In genomic region chr3:8492744-8493511, GRCh38 we compare ENCODE assay signal across 17 cellular contexts. TPM values are rescaled to one million over a fixed set of nuclear protein-coding genes. Genes with fewer than 3 reads are reported as not detected.
DNase-seq lines count a peak whose midpoint lies in the region; ATAC-seq and TF ChIP-seq lines count a peak whose summit lies in the region.
"Had no signal": no experiment of that assay in that cellular context is flagged by ENCODE, and none has a peak within 500 bp of the region (broad histone marks: within the 10 kb centered on the region; RNA-seq: fewer than 3 reads in every experiment).

No MANE protein-coding gene starts in this region.

- H3K9ac ChIP-seq in GM23248: peak overlapping the region; percentile 35; the same call in 1 of the 2 replicates
- H3K9ac ChIP-seq: neural progenitor cell had no signal

- H3K36me3 Mint-ChIP-seq in dendritic cell treated with granulocyte-macrophage colony-stimulating factor and Interleukin-4, amounts not matched to agents 40 ng/mL and 50 ng/mL, for 4 days (ENCODE audit: low read depth): no peaks in the 10 kb centered on the region

- H2AFZ ChIP-seq in GM23248 (no peak overlapping the region), PC-9 (0 out of 2 replicates have a peak overlapping the region, but pooled peaks have one; percentile 11)
- H2AFZ ChIP-seq: neural progenitor cell had no signal

- H3K9me2 ChIP-seq in GM23248 (ENCODE audit: insufficient read depth) (no peaks in the 10 kb centered on the region), PC-9 (ENCODE audit: insufficient read depth) (no peaks in the 10 kb centered on the region)

- H3K79me2 ChIP-seq in GM23248 (ENCODE audit: insufficient read depth) (no peaks in the 10 kb centered on the region), PC-9 (ENCODE audit: low read depth) (no peaks in the 10 kb centered on the region)

- no peaks in the 10 kb centered on the region for H3K27me3 ChIP-seq in GM23248 (replicated peaks; ENCODE audit: insufficient read depth)
- no peaks in the 10 kb centered on the region for H3K27me3 ChIP-seq in PC-9 (ENCODE audit: insufficient read depth, low read depth)
- H3K27me3 ChIP-seq: BE2C had no signal

- peak overlapping the region; percentile 40 for H3K27ac Mint-ChIP-seq in dendritic cell treated with granulocyte-macrophage colony-stimulating factor and Interleukin-4, amounts not matched to agents 40 ng/mL and 50 ng/mL, for 4 days
- H3K27ac Mint-ChIP-seq: activated naive CD8-positive, alpha-beta T cell treated with anti-CD3 and anti-CD28 coated beads, Interleukin-2, amount 50 U/mL, for 24 hours; activated T-helper 1 cell treated with anti-CD3 and anti-CD28 coated beads, Interleukin-12 subunit alpha, Interleukin-12 subunit beta, Interleukin-2, Interleukin-4 antibody, amounts not matched to agents 30 ng/mL and 10 ng/mL and 1 ng/mL, durations not matched to agents 14 hours and 24 hours and 36 hours; mesothelial cell of epicardium; T-helper 1 cell treated with Interleukin-12 subunit alpha and Interleukin-12 subunit beta and Interleukin-4 antibody, amounts not matched to agents 30 μg/mL and 1 μg/mL, for 36 hours had no signal

- in situ Hi-C loops in GM23248 (cut with MboI): no loop called here

- H3K4me1 Mint-ChIP-seq in dendritic cell treated with granulocyte-macrophage colony-stimulating factor and Interleukin-4, amounts not matched to agents 40 ng/mL and 50 ng/mL, for 4 days (ENCODE audit: low read depth): peaks cover 34% of the 10 kb centered on the region
- H3K4me1 Mint-ChIP-seq: activated naive CD8-positive, alpha-beta T cell treated with anti-CD3 and anti-CD28 coated beads, Interleukin-2, amount 50 U/mL, for 24 hours had no signal

- H3K4me2 ChIP-seq in GM23248 (ENCODE audit: unreplicated experiment): peak overlapping the region; percentile 26
- peak overlapping the region; percentile 52 for H3K4me2 ChIP-seq in PC-9
- H3K4me2 ChIP-seq: neural progenitor cell had no signal

- no peak for TF ChIP-seq CTCF in PC-9 (conservative IDR thresholded peaks at IDR 0.05)

- intact Hi-C loops in PC-9 (cut with micrococcal nuclease; ENCODE audit: unreplicated experiment): no loop called here
- intact Hi-C loops in dendritic cell treated with granulocyte-macrophage colony-stimulating factor and Interleukin-4, amounts not matched to agents 40 ng/mL and 50 ng/mL, for 4 days (cut with micrococcal nuclease): no loop called here

- no peaks in the 10 kb centered on the region for H3K27me3 Mint-ChIP-seq in dendritic cell treated with granulocyte-macrophage colony-stimulating factor and Interleukin-4, amounts not matched to agents 40 ng/mL and 50 ng/mL, for 4 days

- no peak for ATAC-seq in GM21390 (IDR thresholded peaks at IDR 0.05; ENCODE audit: unreplicated experiment)
- ATAC-seq: activated naive CD8-positive, alpha-beta T cell treated with anti-CD3 and anti-CD28 coated beads, Interleukin-2, amount 50 U/mL, for 24 hours had no signal

- H4K20me1 ChIP-seq in GM23248 (ENCODE audit: insufficient read depth) (no peaks in the 10 kb centered on the region), PC-9 (ENCODE audit: insufficient read depth) (no peaks in the 10 kb centered on the region)

- H3F3A ChIP-seq in GM23248 (ENCODE audit: insufficient read depth) (peaks cover 35% of the 10 kb centered on the region), PC-9 (ENCODE audit: insufficient read depth, low read depth) (no peaks in the 10 kb centered on the region; the same call in 1 of the 2 replicates)

- H3K9me3 ChIP-seq in GM23248 (ENCODE audit: low read depth): no peaks in the 10 kb centered on the region
- no peaks in the 10 kb centered on the region for H3K9me3 ChIP-seq in PC-9 (ENCODE audit: insufficient read depth, low read depth)
- H3K9me3 ChIP-seq: BE2C had no signal

- H3K4me3 Mint-ChIP-seq in dendritic cell treated with granulocyte-macrophage colony-stimulating factor and Interleukin-4, amounts not matched to agents 40 ng/mL and 50 ng/mL, for 4 days: no peak overlapping the region
- H3K4me3 Mint-ChIP-seq: activated naive CD8-positive, alpha-beta T cell treated with anti-CD3 and anti-CD28 coated beads, Interleukin-2, amount 50 U/mL, for 24 hours; activated T-helper 1 cell treated with anti-CD3 and anti-CD28 coated beads, Interleukin-12 subunit alpha, Interleukin-12 subunit beta, Interleukin-2, Interleukin-4 antibody, amounts not matched to agents 30 ng/mL and 10 ng/mL and 1 ng/mL, durations not matched to agents 14 hours and 24 hours and 36 hours; mesothelial cell of epicardium; neural progenitor cell; T-helper 1 cell treated with Interleukin-12 subunit alpha and Interleukin-12 subunit beta and Interleukin-4 antibody, amounts not matched to agents 30 μg/mL and 1 μg/mL, for 36 hours had no signal

- H3K4me3 ChIP-seq in GM23248 (no peak overlapping the region), PC-9 (no peak overlapping the region)
- H3K4me3 ChIP-seq: neural progenitor cell had no signal

- peak overlapping the region; percentile 24; the same call in 1 of the 2 replicates for H3K27ac ChIP-seq in GM23248
- H3K27ac ChIP-seq in PC-9: peak overlapping the region; percentile 64
- H3K27ac ChIP-seq: neural progenitor cell had no signal

- TSS peak; percentile 38 for BruUV-seq in PC-9 (replicated peaks; lab: Mats Ljungman, UMichigan)

- H3K9me3 Mint-ChIP-seq in dendritic cell treated with granulocyte-macrophage colony-stimulating factor and Interleukin-4, amounts not matched to agents 40 ng/mL and 50 ng/mL, for 4 days: no peaks in the 10 kb centered on the region
- H3K9me3 Mint-ChIP-seq: activated naive CD8-positive, alpha-beta T cell treated with anti-CD3 and anti-CD28 coated beads, Interleukin-2, amount 50 U/mL, for 24 hours; activated T-helper 1 cell treated with anti-CD3 and anti-CD28 coated beads, Interleukin-12 subunit alpha, Interleukin-12 subunit beta, Interleukin-2, Interleukin-4 antibody, amounts not matched to agents 30 ng/mL and 10 ng/mL and 1 ng/mL, durations not matched to agents 14 hours and 24 hours and 36 hours; mesothelial cell of epicardium; neural progenitor cell; T-helper 1 cell treated with Interleukin-12 subunit alpha and Interleukin-12 subunit beta and Interleukin-4 antibody, amounts not matched to agents 30 μg/mL and 1 μg/mL, for 36 hours had no signal

- CTCF ChIA-PET in PC-9 (lab: Charles Lee): no interaction called here

- WGBS in GM23248 (ENCODE audit: low coverage in 1 of 2, low lambda C conversion rate in 2 of 2, missing lambda C conversion rate in 2 of 2), 2 experiments: 65 to 69% methylated on average over 7 of the region's 7 CpGs

- peaks cover 49% of the 10 kb centered on the region for H3K4me1 ChIP-seq in GM23248 (ENCODE audit: insufficient read depth)
- peaks cover 29% of the 10 kb centered on the region for H3K4me1 ChIP-seq in PC-9 (replicated peaks; ENCODE audit: insufficient read depth)

- POLR2A ChIA-PET in PC-9 (lab: Charles Lee; ENCODE audit: unreplicated experiment): interaction anchor here (0.7 kb wide), 1 partner anchor 1257 kb away, joined by 8 read pairs; the partner anchor contains the start of gene OGG1

- H3K36me3 ChIP-seq in GM23248 (ENCODE audit: low read depth) (no peaks in the 10 kb centered on the region), PC-9 (ENCODE audit: low read depth) (no peaks in the 10 kb centered on the region)
- H3K36me3 ChIP-seq: BE2C, neural progenitor cell had no signal

- DNase-seq in GM23248 (peak; percentile 74), PC-9 (peak in 1 of 2 experiments; percentile 69), renal cortical epithelial cell (ENCODE audit: low read depth) (peak; percentile 55), SKM-1 (lab: John Stamatoyannopoulos, UW; ENCODE audit: unreplicated experiment) (no peak), NCI-H1694 treated with DMSO at 0.1 percent for 48 hours (lab: John Stamatoyannopoulos, UW) (no peak), DMS79 (lab: John Stamatoyannopoulos, UW) (no peak)
- DNase-seq: activated naive CD8-positive, alpha-beta T cell treated with anti-CD3 and anti-CD28 coated beads, Interleukin-2, amount 50 U/mL, for 24 hours; BE2C; DMS 273 treated with DMSO at 0.1 percent for 48 hours; NCI-H1092 treated with DMSO at 0.1 percent for 48 hours; retina had no signal

RNA-seq across cellular contexts. Expression of gene LMCD1, which starts 8.7 kb away (rescaled TPM):
- 149 and 259 TPM in 2 replicates for total RNA-seq in GM23248 (2014; rRNA removed; shearing (Covaris generic))
- 187 and 189 TPM in 2 replicates for polyA plus RNA-seq in GM23248 (2016; fragmentation: Nextera tagmentation; extraction: Ambion mirVana)
- total RNA-seq in PC-9 (2021): 10.0 and 10.3 TPM in 2 replicates
- total RNA-seq in renal cortical epithelial cell: 119 and 499 TPM in 2 replicates

Comparison
In these comparisons a context has a peak if more than half of its experiments do, and no peak if none do; other contexts are left out.
1. DNase-seq: peak in GM23248 (single experiment) and renal cortical epithelial cell (single experiment); none in SKM-1 (single experiment), NCI-H1694 treated with DMSO at 0.1 percent for 48 hours (single experiment) and DMS79 (single experiment).
2. RNA of gene LMCD1, which starts 8.7 kb away (total RNA-seq): 149 to 259 TPM in GM23248 and 119 to 499 TPM in renal cortical epithelial cell; 10.0 to 10.3 TPM in PC-9; every median in the first group is over 10 times any median in the second.